In genomic region chr2:74533464-74533863, GRCh38 we compare ENCODE assay signal across 23 cellular contexts. TPM values are rescaled to one million over a fixed set of nuclear protein-coding genes. Genes with fewer than 3 reads are reported as not detected.
DNase-seq lines count a peak whose midpoint lies in the region; ATAC-seq, FAIRE-seq and TF ChIP-seq lines count a peak whose summit lies in the region.
"Had no signal": no experiment of that assay in that cellular context is flagged by ENCODE, and none has a peak within 500 bp of the region (broad histone marks: within the 10 kb centered on the region; RNA-seq: fewer than 3 reads in every experiment).

No MANE protein-coding gene starts in this region.

- CTCF ChIA-PET in HepG2 (lab: Yijun Ruan, JAX; ENCODE audit: low intra/inter-chr PET ratio, low total read pairs) = interaction anchor here (2.4 kb wide), 1 partner anchor 50 kb away, joined by 19 read pairs; the partner anchor contains the start of genes CCDC142 and TTC31

- H2AK5ac ChIP-seq in mesenchymal stem cell (ENCODE audit: low read length, severe bottlenecking) = no peak overlapping the region

- H3K36me3 ChIP-seq in HepG2 (replicated peaks in 1 of 2; ENCODE audit: control insufficient read depth in 1 of 2, insufficient read depth in 2 of 2, low read length in 2 of 2) = peaks cover 7 to 12% of the 10 kb centered on the region in 2 experiments; a peak in 3 of 5 replicates
- H3K36me3 ChIP-seq in right lobe of liver = peaks cover 0 to 9% (median 0%) of the 10 kb centered on the region in 4 donors
- peaks cover 4 to 7% of the 10 kb centered on the region in 2 donors for H3K36me3 ChIP-seq in kidney (ENCODE audit: control insufficient read depth in 1 of 2, insufficient read depth in 2 of 2, low read length in 2 of 2)
- H3K36me3 ChIP-seq in mesenchymal stem cell (ENCODE audit: control insufficient read depth in 1 of 2, insufficient read depth in 2 of 2, low read depth in 1 of 2, low read length in 2 of 2) = peaks cover 19 to 33% of the 10 kb centered on the region in 2 experiments

- no peak overlapping the region for H4K8ac ChIP-seq in mesenchymal stem cell (ENCODE audit: low read length)

- H2BK12ac ChIP-seq in mesenchymal stem cell (ENCODE audit: low read length in 2 of 2) = no peak overlapping the region

- no peak overlapping the region for H2BK15ac ChIP-seq in mesenchymal stem cell (ENCODE audit: low read depth, poor library complexity, severe bottlenecking)

- no peak for DNase-seq in HepG2 (ENCODE audit: low spot score)
- DNase-seq in right lobe of liver = no peak
- peak; percentile 51 for DNase-seq in kidney
- no peak for DNase-seq in stimulated activated CD4-positive, alpha-beta T cell treated with anti-CD3 and anti-CD28 coated beads, Interleukin-4, amount 100 ng/mL, for 24 hours
- DNase-seq in mesenchymal stem cell = no peak
- no peak for DNase-seq in NCI-H69 (lab: John Stamatoyannopoulos, UW)
- DNase-seq: 8988T; Caco-2; CD4-positive, alpha-beta memory T cell; DMS 273 treated with DMSO at 0.1 percent for 48 hours; DMS79 treated with DMSO at 0.1 percent for 48 hours; GOT3; HCEC 1CT; NCI-H1105 treated with DMSO at 0.1 percent for 48 hours; NCI-H1694 treated with DMSO at 0.1 percent for 48 hours; NCI-H2081 treated with DMSO at 0.1 percent for 48 hours; NCI-H2171 treated with DMSO at 0.1 percent for 48 hours; NCI-H526; Right ventricle myocardium superior had no signal

- H3K4me3 ChIP-seq in HepG2 (replicated peaks in 1 of 3; ENCODE audit: insufficient read depth in 1 of 3, low read depth in 2 of 3, low read length in 3 of 3) (no peak overlapping the region), right lobe of liver (no peak overlapping the region), kidney (ENCODE audit: low read length in 2 of 2) (no peak overlapping the region), mesenchymal stem cell (ENCODE audit: insufficient read depth in 1 of 2, low read depth in 1 of 2, low read length in 2 of 2) (no peak overlapping the region)
- H3K4me3 ChIP-seq: BLaER1 treated with 17β-estradiol and CSF1 and Interleukin-3, amounts not matched to agents 10 nM and 100 nM had no signal

- H3K14ac ChIP-seq in mesenchymal stem cell (ENCODE audit: low read length in 2 of 2) = no peak overlapping the region

- no peak for FAIRE-seq in HepG2 (lab: Jason Lieb, UNC)
- FAIRE-seq in kidney (lab: Jason Lieb, UNC) = no peak
- FAIRE-seq: GM18507, GM19239 had no signal

- intact Hi-C loops in HepG2 (cut with micrococcal nuclease; ENCODE audit: unreplicated experiment) = no loop called here
- intact Hi-C loops in right lobe of liver (cut with DNase I) = no loop called here
- intact Hi-C loops in kidney (cut with DNase I) = no loop called here

- H3K9ac ChIP-seq in HepG2 (ENCODE audit: insufficient read depth, low read depth, low read length) (no peak overlapping the region), kidney (ENCODE audit: low read length in 2 of 2) (no peak overlapping the region), mesenchymal stem cell (ENCODE audit: low read length) (no peak overlapping the region)
- H3K9ac ChIP-seq: BLaER1 treated with 17β-estradiol and CSF1 and Interleukin-3, amounts not matched to agents 10 nM and 100 nM had no signal

- H2BK120ac ChIP-seq in mesenchymal stem cell (ENCODE audit: low read depth, low read length) = no peak overlapping the region

- TF ChIP-seq RAD21 in HepG2 (CRISPR knock-in tag; IDR thresholded peaks at IDR 0.05) = no peak

- H3K4me2 ChIP-seq in HepG2 (ENCODE audit: low read depth, low read length) (no peak overlapping the region), mesenchymal stem cell (ENCODE audit: low read length, poor library complexity, severe bottlenecking) (no peak overlapping the region)

- H3K27ac ChIP-seq in HepG2 (ENCODE audit: extremely low read length, insufficient read depth, low read length) (no peak overlapping the region), right lobe of liver (no peak overlapping the region), kidney (ENCODE audit: low read depth in 2 of 2, low read length in 2 of 2) (no peak overlapping the region), mesenchymal stem cell (ENCODE audit: low read length, poor library complexity, severe bottlenecking) (no peak overlapping the region)
- H3K27ac ChIP-seq: BLaER1 treated with 17β-estradiol and CSF1 and Interleukin-3, amounts not matched to agents 10 nM and 100 nM had no signal

- H3K18ac ChIP-seq in mesenchymal stem cell (ENCODE audit: low read depth in 1 of 2, low read length in 2 of 2) = no peak overlapping the region

- BruUV-seq in HepG2 (replicated peaks; lab: Mats Ljungman, UMichigan) = no TSS peak

- ATAC-seq in HepG2 (no peak), right lobe of liver (no peak)

- H3K9me3 ChIP-seq in HepG2 (ENCODE audit: low read length) (no peaks in the 10 kb centered on the region), right lobe of liver (no peaks in the 10 kb centered on the region), kidney (ENCODE audit: control insufficient read depth in 1 of 2, low read length in 2 of 2) (no peaks in the 10 kb centered on the region), mesenchymal stem cell (ENCODE audit: control insufficient read depth, low read length) (no peaks in the 10 kb centered on the region)
- H3K9me3 ChIP-seq: BLaER1 treated with 17β-estradiol and CSF1 and Interleukin-3, amounts not matched to agents 10 nM and 100 nM; Caco-2 had no signal

- TF ChIP-seq EP300 in HepG2 (IDR thresholded peaks at IDR 0.05; ENCODE audit: low read depth in 2 of 2, low read length in 2 of 2) (no peak), HepG2 (CRISPR knock-in tag; IDR thresholded peaks at IDR 0.05; ENCODE audit: borderline replicate concordance) (no peak)

- POLR2A ChIA-PET in HepG2 (lab: Yijun Ruan, JAX) = interaction anchor here (3.0 to 5.9 kb wide), 2 partner anchors 32 to 51 kb away, joined by 17 to 76 read pairs; partner anchors contain the start of genes CCDC142, LBX2 and TTC31

- in situ Hi-C loops in HepG2 (cut with HindIII; ENCODE audit: extremely low pct_ligation_motif_present, low pct_unique_long_range_greater_than_20kb) = no loop called here

- H2BK5ac ChIP-seq in mesenchymal stem cell (ENCODE audit: low read depth, low read length, poor library complexity, severe bottlenecking) = no peak overlapping the region

- H2AFZ ChIP-seq in HepG2 (ENCODE audit: low read length) (no peak overlapping the region), mesenchymal stem cell (ENCODE audit: low read depth, low read length) (no peak overlapping the region)

- WGBS in HepG2 (ENCODE audit: low lambda C conversion rate) = 90% methylated on average over 4 of the region's 4 CpGs
- 76% methylated on average over 4 of the region's 4 CpGs for WGBS in right lobe of liver (ENCODE audit: insufficient coverage, low coverage, low lambda C conversion rate, missing lambda C conversion rate)
- 96% methylated on average over 4 of the region's 4 CpGs for WGBS in mesenchymal stem cell

- no peak overlapping the region for H3K23ac ChIP-seq in mesenchymal stem cell (ENCODE audit: low read length in 2 of 2)

- TF ChIP-seq POLR2A in HepG2 (IDR thresholded peaks at IDR 0.05; ENCODE audit: insufficient read depth in 1 of 2, low read depth in 2 of 2, low read length in 2 of 2) = 0 out of 4 replicates have a peak, but pooled peaks of 1 of the 2 experiments have one; percentile 20
- no peak for TF ChIP-seq POLR2A in right lobe of liver (IDR thresholded peaks at IDR 0.05)

- TF ChIP-seq CTCF in HepG2 (CRISPR knock-in tag; IDR thresholded peaks at IDR 0.05) = no peak
- no peak for TF ChIP-seq CTCF in right lobe of liver (IDR thresholded peaks at IDR 0.05)
- no peak for TF ChIP-seq CTCF in kidney (IDR thresholded peaks at IDR 0.05; ENCODE audit: borderline replicate concordance, extremely low read depth, insufficient read depth)

- H4K20me1 ChIP-seq in HepG2 (ENCODE audit: insufficient read depth, low read length) = no peaks in the 10 kb centered on the region

- H3K79me1 ChIP-seq in mesenchymal stem cell (replicated peaks; ENCODE audit: low read length, poor library complexity, severe bottlenecking) = peaks cover 16% of the 10 kb centered on the region

- H3K27me3 ChIP-seq in HepG2 (ENCODE audit: control insufficient read depth in 1 of 2, insufficient read depth in 2 of 2, low read length in 2 of 2) = peaks cover 4 to 23% of the 10 kb centered on the region in 2 experiments; a peak in 3 of 5 replicates
- no peaks in the 10 kb centered on the region for H3K27me3 ChIP-seq in right lobe of liver
- H3K27me3 ChIP-seq in mesenchymal stem cell (ENCODE audit: control insufficient read depth in 1 of 2, insufficient read depth in 1 of 2, low read length in 2 of 2) = peaks cover 0 to 4% of the 10 kb centered on the region in 2 experiments
- H3K27me3 ChIP-seq: BLaER1 treated with 17β-estradiol and CSF1 and Interleukin-3, amounts not matched to agents 10 nM and 100 nM had no signal

- no peak overlapping the region for H4K91ac ChIP-seq in mesenchymal stem cell (ENCODE audit: low read length)

- peaks cover 20% of the 10 kb centered on the region for H3K4me1 ChIP-seq in HepG2 (ENCODE audit: insufficient read depth, low read length)
- peaks cover 0 to 13% (median 4%) of the 10 kb centered on the region in 4 donors for H3K4me1 ChIP-seq in right lobe of liver
- H3K4me1 ChIP-seq in kidney (ENCODE audit: control insufficient read depth in 1 of 2, insufficient read depth in 1 of 2, low read depth in 1 of 2, low read length in 2 of 2) = peaks cover 7 to 12% of the 10 kb centered on the region in 2 donors
- H3K4me1 ChIP-seq in mesenchymal stem cell (ENCODE audit: control insufficient read depth, insufficient read depth, low read depth, low read length) = peaks cover 9% of the 10 kb centered on the region

- H3K4ac ChIP-seq in mesenchymal stem cell (ENCODE audit: low read depth in 1 of 2, low read length in 2 of 2) = no peak overlapping the region

- peaks cover 15% of the 10 kb centered on the region for H3K79me2 ChIP-seq in HepG2 (ENCODE audit: insufficient read depth, low read length)

RNA-seq across cellular contexts. Expression of gene HTRA2, which starts 3.7 kb away (rescaled TPM):
- total RNA-seq in HepG2 (2016; rRNA removed; fragmentation: Illumina TruSeq; extraction: Trizol) (37.0 and 47.7 TPM in 2 replicates), right lobe of liver (10 to 100 TPM; 12.3 to 20.3 (median 15.2) TPM), kidney (30.8 TPM)
- total RNA-seq in HepG2 (2016; cell fraction: cytosol; rRNA removed; fragmentation: Illumina TruSeq; extraction: Trizol; ENCODE audit: low read depth) = 13.0 and 16.0 TPM in 2 replicates
- 32.1 and 51.7 TPM in 2 replicates for total RNA-seq in HepG2 (2016; cell fraction: insoluble cytoplasmic fraction; rRNA removed; fragmentation: Illumina TruSeq; extraction: Trizol)
- 24.9 and 25.2 TPM in 2 replicates for total RNA-seq in HepG2 (2016; cell fraction: membrane; rRNA removed; fragmentation: Illumina TruSeq; extraction: Trizol)
- 34.3 and 38.8 TPM in 2 replicates for total RNA-seq in HepG2 (2016; cell fraction: nucleus; rRNA removed; fragmentation: Illumina TruSeq; extraction: Trizol)
- polyA plus RNA-seq in HepG2 (2011; rRNA removed) (50.3 and 56.1 TPM in 2 replicates), kidney (ENCODE audit: insufficient read depth, low read depth, low replicate concordance) (44.2 TPM)
- 53.8 and 61.4 TPM in 2 replicates for polyA plus RNA-seq in HepG2 (2011; cell fraction: cytosol; rRNA removed)
- 92.9 and 109 TPM in 2 replicates for polyA plus RNA-seq in HepG2 (2011; cell fraction: nucleus; rRNA removed)
- 40.6 and 45.3 TPM in 2 replicates for polyA plus RNA-seq in HepG2 (2012)
- polyA plus RNA-seq in HepG2 (2016; cell fraction: cytosol; fragmentation: Illumina TruSeq; extraction: Trizol; ENCODE audit: low read depth) = 12.6 and 14.4 TPM in 2 replicates
- 35.6 and 37.4 TPM in 2 replicates for polyA plus RNA-seq in HepG2 (2016; cell fraction: insoluble cytoplasmic fraction; fragmentation: Illumina TruSeq; extraction: Trizol; ENCODE audit: low read depth)
- polyA plus RNA-seq in HepG2 (2016; cell fraction: membrane; fragmentation: Illumina TruSeq; extraction: Trizol; ENCODE audit: low read depth) = 20.3 and 20.9 TPM in 2 replicates
- 59.5 and 59.8 TPM in 2 replicates for polyA plus RNA-seq in HepG2 (2016; cell fraction: nucleus; fragmentation: Illumina TruSeq; extraction: Trizol; ENCODE audit: insufficient read depth, low read depth)
- polyA minus RNA-seq in HepG2 (2011; rRNA and poly(A)+ RNA removed; ENCODE audit: low replicate concordance) = 72.4 and 106 TPM in 2 replicates
- polyA minus RNA-seq in HepG2 (2011; cell fraction: cytosol; rRNA and poly(A)+ RNA removed) = 20.8 and 28.5 TPM in 2 replicates
- polyA minus RNA-seq in HepG2 (2011; cell fraction: nucleus; rRNA and poly(A)+ RNA removed) = 35.9 and 51.6 TPM in 2 replicates
- polyA plus RNA-seq in mesenchymal stem cell (2013, experiment 1 of 2) = 21.6 TPM
- polyA plus RNA-seq in mesenchymal stem cell (2013, experiment 2 of 2) = 20.7 TPM

RNA-seq across cellular contexts. Expression of gene AUP1, which starts 4.0 kb away (rescaled TPM):
- total RNA-seq in HepG2 (2016; rRNA removed; fragmentation: Illumina TruSeq; extraction: Trizol) (67.0 and 174 TPM in 2 replicates), right lobe of liver (100 to 1,000 TPM in 1 of 6 experiments, 10 to 100 TPM in 5; 64.6 to 109 (median 80.4) TPM), kidney (91.0 TPM)
- total RNA-seq in HepG2 (2016; cell fraction: cytosol; rRNA removed; fragmentation: Illumina TruSeq; extraction: Trizol; ENCODE audit: low read depth) = 95.5 and 114 TPM in 2 replicates
- total RNA-seq in HepG2 (2016; cell fraction: insoluble cytoplasmic fraction; rRNA removed; fragmentation: Illumina TruSeq; extraction: Trizol) = 65.6 and 181 TPM in 2 replicates
- 120 and 144 TPM in 2 replicates for total RNA-seq in HepG2 (2016; cell fraction: membrane; rRNA removed; fragmentation: Illumina TruSeq; extraction: Trizol)
- total RNA-seq in HepG2 (2016; cell fraction: nucleus; rRNA removed; fragmentation: Illumina TruSeq; extraction: Trizol) = 197 and 227 TPM in 2 replicates
- polyA plus RNA-seq in HepG2 (2011; rRNA removed) (267 and 291 TPM in 2 replicates), kidney (ENCODE audit: insufficient read depth, low read depth, low replicate concordance) (130 TPM)
- 214 and 249 TPM in 2 replicates for polyA plus RNA-seq in HepG2 (2011; cell fraction: cytosol; rRNA removed)
- 1,050 and 1,263 TPM in 2 replicates for polyA plus RNA-seq in HepG2 (2011; cell fraction: nucleus; rRNA removed)
- polyA plus RNA-seq in HepG2 (2012) = 138 and 140 TPM in 2 replicates
- 118 and 134 TPM in 2 replicates for polyA plus RNA-seq in HepG2 (2016; cell fraction: cytosol; fragmentation: Illumina TruSeq; extraction: Trizol; ENCODE audit: low read depth)
- 70.3 and 84.7 TPM in 2 replicates for polyA plus RNA-seq in HepG2 (2016; cell fraction: insoluble cytoplasmic fraction; fragmentation: Illumina TruSeq; extraction: Trizol; ENCODE audit: low read depth)
- polyA plus RNA-seq in HepG2 (2016; cell fraction: membrane; fragmentation: Illumina TruSeq; extraction: Trizol; ENCODE audit: low read depth) = 127 and 139 TPM in 2 replicates
- 543 and 555 TPM in 2 replicates for polyA plus RNA-seq in HepG2 (2016; cell fraction: nucleus; fragmentation: Illumina TruSeq; extraction: Trizol; ENCODE audit: insufficient read depth, low read depth)
- polyA minus RNA-seq in HepG2 (2011; rRNA and poly(A)+ RNA removed; ENCODE audit: low replicate concordance) = 211 and 273 TPM in 2 replicates
- 79.8 and 82.9 TPM in 2 replicates for polyA minus RNA-seq in HepG2 (2011; cell fraction: cytosol; rRNA and poly(A)+ RNA removed)
- 199 and 204 TPM in 2 replicates for polyA minus RNA-seq in HepG2 (2011; cell fraction: nucleus; rRNA and poly(A)+ RNA removed)
- 81.1 TPM for polyA plus RNA-seq in mesenchymal stem cell (2013, experiment 1 of 2)
- polyA plus RNA-seq in mesenchymal stem cell (2013, experiment 2 of 2) = 81.5 TPM

RNA-seq across cellular contexts. Expression of gene DQX1, which starts 7.4 kb away (rescaled TPM):
- total RNA-seq in HepG2 (2016; rRNA removed; fragmentation: Illumina TruSeq; extraction: Trizol) = 23.9 and 27.6 TPM in 2 replicates
- total RNA-seq in HepG2 (2016; cell fraction: cytosol; rRNA removed; fragmentation: Illumina TruSeq; extraction: Trizol; ENCODE audit: low read depth) = 2.6 and 3.3 TPM in 2 replicates
- total RNA-seq in HepG2 (2016; cell fraction: insoluble cytoplasmic fraction; rRNA removed; fragmentation: Illumina TruSeq; extraction: Trizol) = 22.2 and 26.8 TPM in 2 replicates
- total RNA-seq in HepG2 (2016; cell fraction: membrane; rRNA removed; fragmentation: Illumina TruSeq; extraction: Trizol) = 5.5 and 6.0 TPM in 2 replicates
- 33.6 and 38.9 TPM in 2 replicates for total RNA-seq in HepG2 (2016; cell fraction: nucleus; rRNA removed; fragmentation: Illumina TruSeq; extraction: Trizol)
- polyA plus RNA-seq in HepG2 (2011; rRNA removed) = 72.9 and 89.8 TPM in 2 replicates
- 26.2 and 34.1 TPM in 2 replicates for polyA plus RNA-seq in HepG2 (2011; cell fraction: cytosol; rRNA removed)
- 328 and 444 TPM in 2 replicates for polyA plus RNA-seq in HepG2 (2011; cell fraction: nucleus; rRNA removed)
- polyA plus RNA-seq in HepG2 (2012) = 18.7 and 45.3 TPM in 2 replicates
- polyA plus RNA-seq in HepG2 (2016; cell fraction: cytosol; fragmentation: Illumina TruSeq; extraction: Trizol; ENCODE audit: low read depth) = 1.8 and 2.4 TPM in 2 replicates
- 24.5 and 26.6 TPM in 2 replicates for polyA plus RNA-seq in HepG2 (2016; cell fraction: insoluble cytoplasmic fraction; fragmentation: Illumina TruSeq; extraction: Trizol; ENCODE audit: low read depth)
- 3.1 and 3.3 TPM in 2 replicates for polyA plus RNA-seq in HepG2 (2016; cell fraction: membrane; fragmentation: Illumina TruSeq; extraction: Trizol; ENCODE audit: low read depth)
- polyA plus RNA-seq in HepG2 (2016; cell fraction: nucleus; fragmentation: Illumina TruSeq; extraction: Trizol; ENCODE audit: insufficient read depth, low read depth) = 74.4 and 79.7 TPM in 2 replicates
- polyA minus RNA-seq in HepG2 (2011; rRNA and poly(A)+ RNA removed; ENCODE audit: low replicate concordance) = 0.37 and 58.7 TPM in 2 replicates
- 15.7 and 18.8 TPM in 2 replicates for polyA minus RNA-seq in HepG2 (2011; cell fraction: cytosol; rRNA and poly(A)+ RNA removed)
- 68.4 and 72.2 TPM in 2 replicates for polyA minus RNA-seq in HepG2 (2011; cell fraction: nucleus; rRNA and poly(A)+ RNA removed)
- not detected for total RNA-seq in right lobe of liver
- not detected for total RNA-seq in kidney
- polyA plus RNA-seq in kidney (ENCODE audit: insufficient read depth, low read depth, low replicate concordance) = not detected
- polyA plus RNA-seq in mesenchymal stem cell (2013, experiment 1 of 2) = not detected
- polyA plus RNA-seq in mesenchymal stem cell (2013, experiment 2 of 2) = 0.03 TPM
- total RNA-seq: Right ventricle myocardium superior had no signal
- polyA plus RNA-seq: CD4-positive, alpha-beta memory T cell had no signal

RNA-seq across cellular contexts. Expression of gene TLX2, which starts 19.2 kb away (rescaled TPM):
- total RNA-seq in HepG2 (2016; rRNA removed; fragmentation: Illumina TruSeq; extraction: Trizol) (0.20 TPM in 1 of 2 replicates, not detected in the other), right lobe of liver (not detected), kidney (not detected)
- total RNA-seq in HepG2 (2016; cell fraction: cytosol; rRNA removed; fragmentation: Illumina TruSeq; extraction: Trizol; ENCODE audit: low read depth) = 0.10 and 0.26 TPM in 2 replicates
- total RNA-seq in HepG2 (2016; cell fraction: insoluble cytoplasmic fraction; rRNA removed; fragmentation: Illumina TruSeq; extraction: Trizol) = 0.28 TPM in 1 of 2 replicates, not detected in the other
- 0.28 TPM in 1 of 2 replicates, not detected in the other for total RNA-seq in HepG2 (2016; cell fraction: membrane; rRNA removed; fragmentation: Illumina TruSeq; extraction: Trizol)
- not detected in 2 replicates for total RNA-seq in HepG2 (2016; cell fraction: nucleus; rRNA removed; fragmentation: Illumina TruSeq; extraction: Trizol)
- polyA plus RNA-seq in HepG2 (2011; rRNA removed) (0.05 and 0.09 TPM in 2 replicates), kidney (ENCODE audit: insufficient read depth, low read depth, low replicate concordance) (not detected)
- polyA plus RNA-seq in HepG2 (2011; cell fraction: cytosol; rRNA removed) = 0.10 and 0.17 TPM in 2 replicates
- 0.35 and 0.92 TPM in 2 replicates for polyA plus RNA-seq in HepG2 (2011; cell fraction: nucleus; rRNA removed)
- 4.1 and 5.8 TPM in 2 replicates for polyA plus RNA-seq in HepG2 (2012)
- polyA plus RNA-seq in HepG2 (2016; cell fraction: cytosol; fragmentation: Illumina TruSeq; extraction: Trizol; ENCODE audit: low read depth) = 0.09 and 0.26 TPM in 2 replicates
- 0.26 TPM in 1 of 2 replicates, not detected in the other for polyA plus RNA-seq in HepG2 (2016; cell fraction: insoluble cytoplasmic fraction; fragmentation: Illumina TruSeq; extraction: Trizol; ENCODE audit: low read depth)
- 0.62 TPM in 1 of 2 replicates, not detected in the other for polyA plus RNA-seq in HepG2 (2016; cell fraction: membrane; fragmentation: Illumina TruSeq; extraction: Trizol; ENCODE audit: low read depth)
- 0.66 TPM in 1 of 2 replicates, not detected in the other for polyA plus RNA-seq in HepG2 (2016; cell fraction: nucleus; fragmentation: Illumina TruSeq; extraction: Trizol; ENCODE audit: insufficient read depth, low read depth)
- not detected in 2 replicates for polyA minus RNA-seq in HepG2 (2011; rRNA and poly(A)+ RNA removed; ENCODE audit: low replicate concordance)
- not detected in 2 replicates for polyA minus RNA-seq in HepG2 (2011; cell fraction: cytosol; rRNA and poly(A)+ RNA removed)
- polyA minus RNA-seq in HepG2 (2011; cell fraction: nucleus; rRNA and poly(A)+ RNA removed) = not detected in 2 replicates
- polyA plus RNA-seq in mesenchymal stem cell (2013, experiment 1 of 2) = not detected
- not detected for polyA plus RNA-seq in mesenchymal stem cell (2013, experiment 2 of 2)
- total RNA-seq: HT1080, Right ventricle myocardium superior had no signal

RNA-seq across cellular contexts. Expression of gene LOXL3, which starts 20.3 kb away (rescaled TPM):
- total RNA-seq in HepG2 (2016; rRNA removed; fragmentation: Illumina TruSeq; extraction: Trizol) (0.39 and 0.55 TPM in 2 replicates), right lobe of liver (1 to 10 TPM in 5 of 6 experiments, under 1 TPM in 1; 0.92 to 3.3 (median 1.8) TPM), kidney (9.7 TPM)
- total RNA-seq in HepG2 (2016; cell fraction: cytosol; rRNA removed; fragmentation: Illumina TruSeq; extraction: Trizol; ENCODE audit: low read depth) = not detected in 2 replicates
- 0.36 and 0.82 TPM in 2 replicates for total RNA-seq in HepG2 (2016; cell fraction: insoluble cytoplasmic fraction; rRNA removed; fragmentation: Illumina TruSeq; extraction: Trizol)
- total RNA-seq in HepG2 (2016; cell fraction: membrane; rRNA removed; fragmentation: Illumina TruSeq; extraction: Trizol) = 0.09 and 0.10 TPM in 2 replicates
- 0.60 and 0.84 TPM in 2 replicates for total RNA-seq in HepG2 (2016; cell fraction: nucleus; rRNA removed; fragmentation: Illumina TruSeq; extraction: Trizol)
- polyA plus RNA-seq in HepG2 (2011; rRNA removed) (6.5 and 7.2 TPM in 2 replicates), kidney (ENCODE audit: insufficient read depth, low read depth, low replicate concordance) (2.4 TPM)
- polyA plus RNA-seq in HepG2 (2011; cell fraction: cytosol; rRNA removed) = 6.0 and 6.6 TPM in 2 replicates
- 9.6 and 11.7 TPM in 2 replicates for polyA plus RNA-seq in HepG2 (2011; cell fraction: nucleus; rRNA removed)
- polyA plus RNA-seq in HepG2 (2012) = 4.3 and 13.1 TPM in 2 replicates
- 0.19 TPM in 1 of 2 replicates, not detected in the other for polyA plus RNA-seq in HepG2 (2016; cell fraction: cytosol; fragmentation: Illumina TruSeq; extraction: Trizol; ENCODE audit: low read depth)
- 0.13 and 0.20 TPM in 2 replicates for polyA plus RNA-seq in HepG2 (2016; cell fraction: insoluble cytoplasmic fraction; fragmentation: Illumina TruSeq; extraction: Trizol; ENCODE audit: low read depth)
- polyA plus RNA-seq in HepG2 (2016; cell fraction: membrane; fragmentation: Illumina TruSeq; extraction: Trizol; ENCODE audit: low read depth) = 0.07 and 0.14 TPM in 2 replicates
- 1.2 and 1.6 TPM in 2 replicates for polyA plus RNA-seq in HepG2 (2016; cell fraction: nucleus; fragmentation: Illumina TruSeq; extraction: Trizol; ENCODE audit: insufficient read depth, low read depth)
- polyA minus RNA-seq in HepG2 (2011; rRNA and poly(A)+ RNA removed; ENCODE audit: low replicate concordance) = 0.72 and 6.0 TPM in 2 replicates
- 1.9 and 5.7 TPM in 2 replicates for polyA minus RNA-seq in HepG2 (2011; cell fraction: cytosol; rRNA and poly(A)+ RNA removed)
- polyA minus RNA-seq in HepG2 (2011; cell fraction: nucleus; rRNA and poly(A)+ RNA removed) = 4.0 TPM in 2 replicates
- polyA plus RNA-seq in mesenchymal stem cell (2013, experiment 1 of 2) = 11.7 TPM
- polyA plus RNA-seq in mesenchymal stem cell (2013, experiment 2 of 2) = 11.7 TPM
- polyA plus RNA-seq: CD4-positive, alpha-beta memory T cell had no signal
